In genomic region chr16:20868890-20869289, GRCh38 we compare ENCODE assay signal across 9 cellular contexts.
DNase-seq lines count a peak whose midpoint lies in the region; ATAC-seq and TF ChIP-seq lines count a peak whose summit lies in the region.
"Had no signal": no experiment of that assay in that cellular context is flagged by ENCODE, and none has a peak within 500 bp of the region (broad histone marks: within the 10 kb centered on the region; RNA-seq: fewer than 3 reads in every experiment).

No MANE protein-coding gene starts in this region.

- H3K4me3 Mint-ChIP-seq in stimulated activated effector memory CD8-positive, alpha-beta T cell treated with anti-CD3 and anti-CD28 coated beads, Interleukin-12 subunit alpha, Interleukin-12 subunit beta, amount 100 ng/mL, for 72 hours: no peak overlapping the region

- TF ChIP-seq CTCF in WERI-Rb-1 (IDR thresholded peaks at IDR 0.05; ENCODE audit: low read depth, low read length) (no peak), parathyroid adenoma (IDR thresholded peaks at IDR 0.05) (no peak)

- no peak overlapping the region for H3K4me2 ChIP-seq in parathyroid adenoma (ENCODE audit: low read length)

- H3K9me3 Mint-ChIP-seq in stimulated activated effector memory CD8-positive, alpha-beta T cell treated with anti-CD3 and anti-CD28 coated beads, Interleukin-12 subunit alpha, Interleukin-12 subunit beta, amount 100 ng/mL, for 72 hours: no peaks in the 10 kb centered on the region

- no peak overlapping the region for H3K27ac Mint-ChIP-seq in stimulated activated effector memory CD8-positive, alpha-beta T cell treated with anti-CD3 and anti-CD28 coated beads, Interleukin-12 subunit alpha, Interleukin-12 subunit beta, amount 100 ng/mL, for 72 hours

- H3K4me3 ChIP-seq in WERI-Rb-1 (ENCODE audit: low read depth, low read length) (no peak overlapping the region), parathyroid adenoma (ENCODE audit: low read depth, low read length) (no peak overlapping the region)

- H3K27ac ChIP-seq in WERI-Rb-1 (peak overlapping the region; percentile 98), parathyroid adenoma (peak overlapping the region; percentile 36)

- H2AFZ ChIP-seq in parathyroid adenoma: no peak overlapping the region

- peaks cover 19% of the 10 kb centered on the region for H3K36me3 Mint-ChIP-seq in stimulated activated effector memory CD8-positive, alpha-beta T cell treated with anti-CD3 and anti-CD28 coated beads, Interleukin-12 subunit alpha, Interleukin-12 subunit beta, amount 100 ng/mL, for 72 hours

- intact Hi-C loops in head of caudate nucleus (cut with DNase I): no loop called here

- peaks cover 72% of the 10 kb centered on the region for H3K4me1 Mint-ChIP-seq in stimulated activated effector memory CD8-positive, alpha-beta T cell treated with anti-CD3 and anti-CD28 coated beads, Interleukin-12 subunit alpha, Interleukin-12 subunit beta, amount 100 ng/mL, for 72 hours

- H3K9ac ChIP-seq in parathyroid adenoma: no peak overlapping the region

- H3K79me2 ChIP-seq in parathyroid adenoma: peaks cover 38% of the 10 kb centered on the region

- H3K36me3 ChIP-seq in WERI-Rb-1 (peaks cover 28% of the 10 kb centered on the region), parathyroid adenoma (ENCODE audit: control insufficient read depth, insufficient read depth, low read length) (no peaks in the 10 kb centered on the region)

- H3K4me1 ChIP-seq in parathyroid adenoma: peaks cover 41% of the 10 kb centered on the region

- no peaks in the 10 kb centered on the region for H3K27me3 ChIP-seq in WERI-Rb-1 (ENCODE audit: insufficient read depth, low read depth, severe bottlenecking)
- no peaks in the 10 kb centered on the region for H3K27me3 ChIP-seq in parathyroid adenoma (ENCODE audit: control insufficient read depth, insufficient read depth, low read length)

- ATAC-seq in stimulated activated effector memory CD8-positive, alpha-beta T cell treated with anti-CD3 and anti-CD28 coated beads, Interleukin-12 subunit alpha, Interleukin-12 subunit beta, amount 100 ng/mL, for 72 hours: no peak

- H3K9me3 ChIP-seq in WERI-Rb-1 (ENCODE audit: severe bottlenecking) (peaks cover under 1% of the 10 kb centered on the region), parathyroid adenoma (ENCODE audit: control insufficient read depth, low read length) (no peaks in the 10 kb centered on the region)

- DNase-seq in DMS 273 treated with DMSO at 0.1 percent for 48 hours (lab: John Stamatoyannopoulos, UW) (peak; percentile 47), WERI-Rb-1 (no peak), head of caudate nucleus (peak; percentile 48 to 94 (median 84)), NCI-H1105 treated with DMSO at 0.1 percent for 48 hours (lab: John Stamatoyannopoulos, UW) (no peak), NCI-H2227 (lab: John Stamatoyannopoulos, UW; ENCODE audit: unreplicated experiment) (no peak)
- DNase-seq in activated CD4-positive, CD25-positive, alpha-beta regulatory T cell treated with anti-CD3 and anti-CD28 coated beads, Interleukin-2, amount 50 U/mL, for 72 hours: no peak
- no peak for DNase-seq in stimulated activated effector memory CD8-positive, alpha-beta T cell treated with anti-CD3 and anti-CD28 coated beads, Interleukin-12 subunit alpha, Interleukin-12 subunit beta, amount 100 ng/mL, for 72 hours (ENCODE audit: low spot score in 2 of 2)
- DNase-seq: DMS79 had no signal

Comparison
In these comparisons a context has a peak if more than half of its experiments do, and no peak if none do; other contexts are left out.
1. DNase-seq: peak in DMS 273 treated with DMSO at 0.1 percent for 48 hours (single experiment) and head of caudate nucleus (42 of 42); none in WERI-Rb-1 (single experiment), NCI-H1105 treated with DMSO at 0.1 percent for 48 hours (single experiment), NCI-H2227 (single experiment), activated CD4-positive, CD25-positive, alpha-beta regulatory T cell treated with anti-CD3 and anti-CD28 coated beads, Interleukin-2, amount 50 U/mL, for 72 hours (single experiment) and stimulated activated effector memory CD8-positive, alpha-beta T cell treated with anti-CD3 and anti-CD28 coated beads, Interleukin-12 subunit alpha, Interleukin-12 subunit beta, amount 100 ng/mL, for 72 hours (0 of 2).